7 cellular contexts compared by ENCODE assay signal in genomic region chr4:139175647-139176298, GRCh38. TPM values are rescaled to one million over a fixed set of nuclear protein-coding genes. Genes with fewer than 3 reads are reported as not detected.
DNase-seq lines count a peak whose midpoint lies in the region; ATAC-seq, FAIRE-seq and TF ChIP-seq lines count a peak whose summit lies in the region.

No MANE protein-coding gene starts in this region.

- peak overlapping the region; percentile 95 for H3K4me3 Mint-ChIP-seq in astrocyte (ENCODE audit: unreplicated experiment)

- DNase-seq in GM13976 (ENCODE audit: low spot score) = peak; percentile 25
- DNase-seq in MM.1S = no peak
- DNase-seq in astrocyte (ENCODE audit: low read depth) = no peak
- no peak for DNase-seq in kidney epithelial cell (ENCODE audit: low read depth)
- no peak for DNase-seq in NCI-H2196 treated with DMSO at 0.1 percent for 48 hours (lab: John Stamatoyannopoulos, UW; ENCODE audit: unreplicated experiment)

- in situ Hi-C loops in GM13976 (cut with MboI; ENCODE audit: low sequenced_read_pairs, unreplicated experiment) = no loop called here

- H3K27me3 ChIP-seq in MM.1S (replicated peaks; ENCODE audit: insufficient read depth, low read length) (no peaks in the 10 kb centered on the region), astrocyte (ENCODE audit: insufficient read depth, low read length) (no peaks in the 10 kb centered on the region), kidney epithelial cell (ENCODE audit: control insufficient read depth, insufficient read depth, low read length) (no peaks in the 10 kb centered on the region), subcutaneous abdominal adipose tissue (ENCODE audit: control insufficient read depth in 5 of 5, insufficient read depth in 4 of 5, low read length in 5 of 5) (no peaks in the 10 kb centered on the region)

- H3K4me2 ChIP-seq in MM.1S (ENCODE audit: low read depth, low read length) = peak overlapping the region; percentile 57
- H3K4me2 ChIP-seq in astrocyte (ENCODE audit: low read length) = peak overlapping the region; percentile 96

- H3K9me3 Mint-ChIP-seq in astrocyte (ENCODE audit: unreplicated experiment) = no peaks in the 10 kb centered on the region

- peak overlapping the region; percentile 24 for H2AFZ ChIP-seq in MM.1S (ENCODE audit: low read length)
- H2AFZ ChIP-seq in astrocyte (ENCODE audit: low read depth, low read length) = peak overlapping the region; percentile 79

- H3K36me3 ChIP-seq in MM.1S (replicated peaks; ENCODE audit: insufficient read depth, low read length) = no peaks in the 10 kb centered on the region
- no peaks in the 10 kb centered on the region for H3K36me3 ChIP-seq in astrocyte (ENCODE audit: insufficient read depth, low read length)
- no peaks in the 10 kb centered on the region for H3K36me3 ChIP-seq in kidney epithelial cell (ENCODE audit: control insufficient read depth, insufficient read depth, low read length)
- H3K36me3 ChIP-seq in subcutaneous abdominal adipose tissue (ENCODE audit: control insufficient read depth in 5 of 5, insufficient read depth in 5 of 5, low read length in 5 of 5) = no peaks in the 10 kb centered on the region

- no peaks in the 10 kb centered on the region for H3K36me3 Mint-ChIP-seq in astrocyte (ENCODE audit: low read depth, unreplicated experiment)

- H3K9me3 ChIP-seq in MM.1S (replicated peaks; ENCODE audit: insufficient read depth, low read length) (no peaks in the 10 kb centered on the region), astrocyte (ENCODE audit: insufficient read depth, low read depth, low read length) (no peaks in the 10 kb centered on the region), subcutaneous abdominal adipose tissue (ENCODE audit: control insufficient read depth in 5 of 5, low read length in 5 of 5) (no peaks in the 10 kb centered on the region)

- no peak for FAIRE-seq in astrocyte (lab: Jason Lieb, UNC)

- TF ChIP-seq CTCF in GM13976 (IDR thresholded peaks at IDR 0.05; ENCODE audit: borderline replicate concordance, control extremely low read depth, extremely low read depth, insufficient read depth, missing control alignments) = no peak
- TF ChIP-seq CTCF in MM.1S (IDR thresholded peaks at IDR 0.05; ENCODE audit: low read length) = no peak
- no peak for TF ChIP-seq CTCF in astrocyte (IDR thresholded peaks at IDR 0.05; ENCODE audit: insufficient read depth, low read depth, low read length)
- no peak for TF ChIP-seq CTCF in kidney epithelial cell (IDR thresholded peaks at IDR 0.05; ENCODE audit: insufficient read depth, low read length, poor library complexity, severe bottlenecking)

- H3K4me1 ChIP-seq in MM.1S (ENCODE audit: low read length) = 0 out of 2 replicates have a peak, but pooled peaks cover 13% of the 10 kb centered on the region
- H3K4me1 ChIP-seq in astrocyte (ENCODE audit: insufficient read depth, low read length) = no peaks in the 10 kb centered on the region
- peaks cover 4 to 26% (median 24%) of the 10 kb centered on the region in 5 donors for H3K4me1 ChIP-seq in subcutaneous abdominal adipose tissue (ENCODE audit: control insufficient read depth in 5 of 5, insufficient read depth in 5 of 5, low read length in 5 of 5)

- H3K27ac Mint-ChIP-seq in astrocyte (ENCODE audit: unreplicated experiment) = peak overlapping the region; percentile 90

- H3F3A ChIP-seq in MM.1S (ENCODE audit: insufficient read depth, low read length) = peaks cover 27% of the 10 kb centered on the region

- no peaks in the 10 kb centered on the region for H3K9me2 ChIP-seq in MM.1S (replicated peaks; ENCODE audit: insufficient read depth, low read length)

- H4K20me1 ChIP-seq in MM.1S (ENCODE audit: insufficient read depth, low read length) = peaks cover 13% of the 10 kb centered on the region; the same call in 1 of the 2 replicates
- peaks cover 8% of the 10 kb centered on the region for H4K20me1 ChIP-seq in astrocyte (ENCODE audit: insufficient read depth, low read length)

- H3K4me1 Mint-ChIP-seq in astrocyte (ENCODE audit: low read depth, unreplicated experiment) = peaks cover 1% of the 10 kb centered on the region

- H3K27ac ChIP-seq in MM.1S (ENCODE audit: low read length) (peak overlapping the region; percentile 99; the same call in 1 of the 2 replicates), astrocyte (ENCODE audit: low read depth, low read length) (peak overlapping the region; percentile 79), subcutaneous abdominal adipose tissue (ENCODE audit: low read depth, low read length) (peak overlapping the region; percentile 98)

- H3K9ac ChIP-seq in MM.1S (ENCODE audit: low read length) (peak overlapping the region; percentile 94), astrocyte (ENCODE audit: low read length) (peak overlapping the region; percentile 84), subcutaneous abdominal adipose tissue (ENCODE audit: low read length in 5 of 5) (peak overlapping the region; percentile 77 to 97 (median 92))

- H3K27me3 Mint-ChIP-seq in astrocyte (ENCODE audit: low read depth, unreplicated experiment) = no peaks in the 10 kb centered on the region

- H3K79me2 ChIP-seq in MM.1S (ENCODE audit: low read length) (peaks cover 51% of the 10 kb centered on the region), astrocyte (ENCODE audit: insufficient read depth, low read length) (peaks cover 19% of the 10 kb centered on the region)

- no peak for ATAC-seq in GM18861 (IDR thresholded peaks at IDR 0.05; ENCODE audit: unreplicated experiment)

- peak overlapping the region; percentile 84 for H3K4me3 ChIP-seq in MM.1S (ENCODE audit: low read length)
- peak overlapping the region; percentile 81 for H3K4me3 ChIP-seq in astrocyte (ENCODE audit: insufficient read depth, low read depth, low read length)
- H3K4me3 ChIP-seq in kidney epithelial cell (ENCODE audit: low read depth, low read length) = peak overlapping the region; percentile 73
- H3K4me3 ChIP-seq in subcutaneous abdominal adipose tissue (ENCODE audit: low read depth in 1 of 5, low read length in 5 of 5) = peak overlapping the region; percentile 85 to 98 (median 95)

RNA-seq across cellular contexts. Expression of gene ELF2, which starts 1.2 kb away (rescaled TPM):
- total RNA-seq in astrocyte = 23.6 and 25.1 TPM in 2 replicates
- 14.3 and 19.8 TPM in 2 replicates for total RNA-seq in kidney epithelial cell
